8 cellular contexts compared by ENCODE assay signal in the genomic region with DNA sequence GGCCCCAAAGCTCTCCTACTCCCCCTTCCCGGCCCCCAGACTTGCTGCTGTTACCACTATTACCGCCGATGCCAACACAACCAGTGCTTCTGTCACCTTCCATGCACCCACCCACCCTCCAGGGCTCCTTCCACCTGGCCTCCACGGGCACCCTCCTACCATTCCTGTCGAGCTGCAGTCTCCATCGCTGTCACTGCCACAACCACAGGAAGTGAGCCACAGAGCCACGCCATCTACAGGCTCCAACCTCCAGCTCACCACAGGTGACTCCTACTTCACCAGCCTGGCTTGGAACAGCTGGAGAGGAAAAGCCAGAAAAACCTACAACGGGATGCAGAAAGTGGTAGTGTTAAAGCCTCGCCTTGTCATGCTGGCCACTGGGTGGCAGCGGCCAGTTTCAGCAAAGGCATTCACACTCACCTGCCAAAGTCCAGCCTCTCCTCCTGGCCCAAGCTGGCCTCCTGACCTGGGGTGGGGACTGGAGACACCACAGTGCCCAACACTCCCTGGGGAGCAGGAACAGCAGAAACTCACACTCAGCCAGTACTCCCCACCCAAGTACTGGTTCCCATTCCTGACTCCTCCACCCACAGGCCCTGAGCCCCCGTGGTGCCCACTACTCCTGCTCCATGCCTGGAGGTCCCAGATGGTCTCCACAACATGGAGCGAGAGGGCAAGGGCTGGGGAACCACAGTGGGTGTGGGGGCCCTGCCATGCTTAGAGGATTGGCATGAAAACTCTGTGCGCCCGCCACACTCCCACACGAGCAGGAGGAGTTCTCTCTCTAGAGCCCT.
DNase-seq lines count a peak whose midpoint lies in the region; ATAC-seq, FAIRE-seq and TF ChIP-seq lines count a peak whose summit lies in the region.
"Not testable (repeated sequence)": the region's sequence is repeated elsewhere in the genome, so short reads cannot be mapped to it uniquely, and the experiment has no call there.

No MANE protein-coding gene starts in this region.

- FAIRE-seq in A549 (lab: Jason Lieb, UNC): peak; percentile 98

- H3K4me1 Mint-ChIP-seq in activated CD4-positive, alpha-beta T cell treated with anti-CD3 and anti-CD28 coated beads, Interleukin-2, amount 10 ng/mL, durations not matched to agents 7 days and 5 days: peaks cover 17% of the 10 kb centered on the region
- not testable (repeated sequence) for H3K4me1 Mint-ChIP-seq in central memory CD8-positive, alpha-beta T cell
- H3K4me1 Mint-ChIP-seq in naive thymus-derived CD4-positive, alpha-beta T cell: peaks cover 13 to 43% (median 28%) of the 10 kb centered on the region in 7 donors
- H3K4me1 Mint-ChIP-seq in stimulated activated naive CD8-positive, alpha-beta T cell treated with anti-CD3 and anti-CD28 coated beads, Interleukin-15, amount 100 ng/mL, for 72 hours: peaks cover 25% of the 10 kb centered on the region

- intact Hi-C loops in IMR-90 (cut with micrococcal nuclease); cardiac septum (cut with DNase I); naive thymus-derived CD4-positive, alpha-beta T cell (cut with micrococcal nuclease): not testable (repeated sequence)

- ATAC-seq in A549 (peak; percentile 63 to 66; a peak in 4 of 6 replicates), IMR-90 (ENCODE audit: low read depth) (peak; percentile 48; the same call in 1 of the 2 replicates)
- ATAC-seq in central memory CD8-positive, alpha-beta T cell (replicated peaks; ENCODE audit: extremely low read depth, poor library complexity, severe bottlenecking): peak; percentile 20
- peak; percentile 56 for ATAC-seq in naive thymus-derived CD4-positive, alpha-beta T cell
- peak; percentile 70 for ATAC-seq in stimulated activated naive CD8-positive, alpha-beta T cell treated with anti-CD3 and anti-CD28 coated beads, Interleukin-15, amount 100 ng/mL, for 72 hours

- not testable (repeated sequence) for H3K4me3 ChIP-seq in A549; IMR-90 (ENCODE audit: insufficient read depth, low read depth, low read length); naive thymus-derived CD4-positive, alpha-beta T cell (ENCODE audit: low read length)

- not testable (repeated sequence) for H3K9me3 ChIP-seq in A549; IMR-90 (ENCODE audit: control insufficient read depth, insufficient read depth, low read length); naive thymus-derived CD4-positive, alpha-beta T cell (ENCODE audit: control insufficient read depth in 2 of 3, low read length in 3 of 3)

- H3K14ac ChIP-seq in IMR-90 (replicated peaks; ENCODE audit: low read depth, low read length): not testable (repeated sequence)

- TF ChIP-seq EP300 in A549 (IDR thresholded peaks at IDR 0.05): not testable (repeated sequence)

- WGBS in A549 (ENCODE audit: missing lambda C conversion rate): 83% methylated on average over 2 of the region's 15 CpGs
- WGBS in IMR-90 (ENCODE audit: extremely low coverage in 2 of 2, insufficient read length in 1 of 2), 2 experiments: no CpG with 5 or more reads among the region's 15 CpGs

- H2BK20ac ChIP-seq in IMR-90 (ENCODE audit: low read depth, low read length): not testable (repeated sequence)

- H2AK9ac ChIP-seq in IMR-90 (replicated peaks; ENCODE audit: low read depth, low read length, poor library complexity): not testable (repeated sequence)

- H3K9ac ChIP-seq in IMR-90 (ENCODE audit: low read depth, low read length): not testable (repeated sequence)

- H2AFZ ChIP-seq in IMR-90 (replicated peaks; ENCODE audit: low read length, poor library complexity): not testable (repeated sequence)

- H3K9me3 Mint-ChIP-seq in activated CD4-positive, alpha-beta T cell treated with anti-CD3 and anti-CD28 coated beads, Interleukin-2, amount 10 ng/mL, durations not matched to agents 7 days and 5 days; central memory CD8-positive, alpha-beta T cell; naive thymus-derived CD4-positive, alpha-beta T cell; stimulated activated naive CD8-positive, alpha-beta T cell treated with anti-CD3 and anti-CD28 coated beads, Interleukin-15, amount 100 ng/mL, for 72 hours: not testable (repeated sequence)

- in situ Hi-C loops in IMR-90 (cut with MboI; ENCODE audit: low sequenced_read_pairs): not testable (repeated sequence)

- not testable (repeated sequence) for H4K5ac ChIP-seq in IMR-90 (ENCODE audit: low read depth, low read length)

- H3K4me3 Mint-ChIP-seq in activated CD4-positive, alpha-beta T cell treated with anti-CD3 and anti-CD28 coated beads, Interleukin-2, amount 10 ng/mL, durations not matched to agents 7 days and 5 days: not testable (repeated sequence)
- peak overlapping the region; percentile 18 for H3K4me3 Mint-ChIP-seq in central memory CD8-positive, alpha-beta T cell
- H3K4me3 Mint-ChIP-seq in naive thymus-derived CD4-positive, alpha-beta T cell: peak overlapping the region in 7 of 10 donors; percentile 34 to 76 (median 53)
- peak overlapping the region; percentile 60 to 64 for H3K4me3 Mint-ChIP-seq in stimulated activated naive CD8-positive, alpha-beta T cell treated with anti-CD3 and anti-CD28 coated beads, Interleukin-15, amount 100 ng/mL, for 72 hours

- H3K27me3 Mint-ChIP-seq in activated CD4-positive, alpha-beta T cell treated with anti-CD3 and anti-CD28 coated beads, Interleukin-2, amount 10 ng/mL, durations not matched to agents 7 days and 5 days; central memory CD8-positive, alpha-beta T cell; naive thymus-derived CD4-positive, alpha-beta T cell; stimulated activated naive CD8-positive, alpha-beta T cell treated with anti-CD3 and anti-CD28 coated beads, Interleukin-15, amount 100 ng/mL, for 72 hours: not testable (repeated sequence)

- H2BK5ac ChIP-seq in IMR-90 (ENCODE audit: low read depth, low read length, poor library complexity, severe bottlenecking): not testable (repeated sequence)

- CTCF ChIA-PET in A549 (lab: Yijun Ruan, JAX); IMR-90 (lab: Yijun Ruan, JAX); activated CD4-positive, alpha-beta T cell treated with anti-CD3 and anti-CD28 coated beads, Interleukin-2, amount 10 ng/mL, durations not matched to agents 7 days and 5 days (lab: Charles Lee); naive thymus-derived CD4-positive, alpha-beta T cell (lab: Charles Lee): not testable (repeated sequence)

- not testable (repeated sequence) for H3K18ac ChIP-seq in IMR-90 (ENCODE audit: low read depth, low read length)

- not testable (repeated sequence) for H3K27ac ChIP-seq in A549; IMR-90 (ENCODE audit: insufficient read depth, low read length)
- peak overlapping the region; percentile 76 for H3K27ac ChIP-seq in naive thymus-derived CD4-positive, alpha-beta T cell (ENCODE audit: low read depth, low read length)

- H4K20me1 ChIP-seq in IMR-90 (ENCODE audit: insufficient read depth, low read length): not testable (repeated sequence)

- not testable (repeated sequence) for H3K9me1 ChIP-seq in IMR-90 (ENCODE audit: insufficient read depth, low read length)

- H3K4ac ChIP-seq in IMR-90 (ENCODE audit: low read depth, low read length): not testable (repeated sequence)

- H2AK5ac ChIP-seq in IMR-90 (ENCODE audit: low read depth, low read length): not testable (repeated sequence)

- TF ChIP-seq CTCF in A549 (IDR thresholded peaks at IDR 0.05); IMR-90 (conservative IDR thresholded peaks at IDR 0.05; ENCODE audit: low read depth, low read length): not testable (repeated sequence)

- TF ChIP-seq RAD21 in A549 (conservative IDR thresholded peaks at IDR 0.05 in 1 of 2, IDR thresholded peaks at IDR 0.05 in 1 of 2); IMR-90 (IDR thresholded peaks at IDR 0.05; ENCODE audit: low read length): not testable (repeated sequence)

- not testable (repeated sequence) for H3K56ac ChIP-seq in IMR-90 (ENCODE audit: extremely low read depth, insufficient read depth, low read length)

- H3K4me2 ChIP-seq in A549; IMR-90 (ENCODE audit: low read depth, low read length): not testable (repeated sequence)

- not testable (repeated sequence) for H2BK15ac ChIP-seq in IMR-90 (ENCODE audit: low read depth, low read length)

- H3K27ac Mint-ChIP-seq in activated CD4-positive, alpha-beta T cell treated with anti-CD3 and anti-CD28 coated beads, Interleukin-2, amount 10 ng/mL, durations not matched to agents 7 days and 5 days: peak overlapping the region; percentile 66
- not testable (repeated sequence) for H3K27ac Mint-ChIP-seq in central memory CD8-positive, alpha-beta T cell (ENCODE audit: low read depth)
- peak overlapping the region; percentile 48 to 98 (median 87) for H3K27ac Mint-ChIP-seq in naive thymus-derived CD4-positive, alpha-beta T cell
- H3K27ac Mint-ChIP-seq in stimulated activated naive CD8-positive, alpha-beta T cell treated with anti-CD3 and anti-CD28 coated beads, Interleukin-15, amount 100 ng/mL, for 72 hours: peak overlapping the region in 1 of 2 donors; percentile 65

- H3K27me3 ChIP-seq in IMR-90 (ENCODE audit: control insufficient read depth, insufficient read depth, low read length); naive thymus-derived CD4-positive, alpha-beta T cell (ENCODE audit: control insufficient read depth in 2 of 2, insufficient read depth in 2 of 2, low read length in 2 of 2): not testable (repeated sequence)

- H3K4me1 ChIP-seq in A549; IMR-90 (ENCODE audit: control insufficient read depth, insufficient read depth, low read length); naive thymus-derived CD4-positive, alpha-beta T cell (ENCODE audit: control insufficient read depth in 2 of 2, insufficient read depth in 2 of 2, low read length in 2 of 2): not testable (repeated sequence)

- not testable (repeated sequence) for H3K23ac ChIP-seq in IMR-90 (ENCODE audit: low read depth, low read length)

- not testable (repeated sequence) for H4K91ac ChIP-seq in IMR-90 (ENCODE audit: insufficient read depth, low read depth, low read length)

- not testable (repeated sequence) for H4K8ac ChIP-seq in IMR-90 (ENCODE audit: low read depth in 2 of 2, low read length in 2 of 2)

- BruUV-seq in IMR-90 (replicated peaks; lab: Mats Ljungman, UMichigan): not testable (repeated sequence)

- H3K79me1 ChIP-seq in IMR-90 (ENCODE audit: low read depth in 1 of 2, low read length in 2 of 2): not testable (repeated sequence)

- not testable (repeated sequence) for DNase-seq in A549 (ENCODE audit: low read depth in 1 of 2, low spot score in 1 of 2); IMR-90; activated CD4-positive, alpha-beta T cell treated with anti-CD3 and anti-CD28 coated beads, Interleukin-2, amount 10 ng/mL, durations not matched to agents 7 days and 5 days; central memory CD8-positive, alpha-beta T cell (ENCODE audit: low spot score in 2 of 2)
- peak; percentile 59 for DNase-seq in activated effector memory CD4-positive, alpha-beta T cell treated with anti-CD3 and anti-CD28 coated beads, Interleukin-2, amount 50 U/mL, for 16 hours
- DNase-seq in cardiac septum (ENCODE audit: low spot score): peak; percentile 64
- DNase-seq in naive thymus-derived CD4-positive, alpha-beta T cell: peak in 1 of 9 donors; percentile 37
- peak in 1 of 2 donors; percentile 30 for DNase-seq in stimulated activated naive CD8-positive, alpha-beta T cell treated with anti-CD3 and anti-CD28 coated beads, Interleukin-15, amount 100 ng/mL, for 72 hours

- dilution Hi-C loops in IMR-90 (cut with HindIII; ENCODE audit: low sequenced_read_pairs, unreplicated experiment): not testable (repeated sequence)

- TF ChIP-seq POLR2A in A549 (IDR thresholded peaks at IDR 0.05; ENCODE audit: low read length); IMR-90 (IDR thresholded peaks at IDR 0.05; ENCODE audit: low read depth, low read length): not testable (repeated sequence)

- not testable (repeated sequence) for H3K36me3 ChIP-seq in IMR-90 (ENCODE audit: control insufficient read depth, insufficient read depth, low read length); naive thymus-derived CD4-positive, alpha-beta T cell (ENCODE audit: control insufficient read depth in 2 of 3, insufficient read depth in 3 of 3, low read length in 3 of 3)

- not testable (repeated sequence) for H3K36me3 Mint-ChIP-seq in activated CD4-positive, alpha-beta T cell treated with anti-CD3 and anti-CD28 coated beads, Interleukin-2, amount 10 ng/mL, durations not matched to agents 7 days and 5 days (ENCODE audit: low read depth); central memory CD8-positive, alpha-beta T cell (ENCODE audit: insufficient read depth); naive thymus-derived CD4-positive, alpha-beta T cell

- POLR2A ChIA-PET in A549 (lab: Yijun Ruan, JAX); IMR-90 (lab: Charles Lee; ENCODE audit: unreplicated experiment); activated CD4-positive, alpha-beta T cell treated with anti-CD3 and anti-CD28 coated beads, Interleukin-2, amount 10 ng/mL, durations not matched to agents 7 days and 5 days (lab: Charles Lee); naive thymus-derived CD4-positive, alpha-beta T cell (lab: Charles Lee): not testable (repeated sequence)

- not testable (repeated sequence) for H2BK120ac ChIP-seq in IMR-90 (ENCODE audit: low read depth, low read length)

Comparison
In these comparisons a context has a peak if more than half of its experiments do, and no peak if none do; other contexts are left out.
1. ATAC-seq: peak in every context shown above with its lines; median percentile 70 in stimulated activated naive CD8-positive, alpha-beta T cell treated with anti-CD3 and anti-CD28 coated beads, Interleukin-15, amount 100 ng/mL, for 72 hours; 64 in A549; 56 in naive thymus-derived CD4-positive, alpha-beta T cell; 48 in IMR-90; 20 in central memory CD8-positive, alpha-beta T cell.